In the genomic region with DNA sequence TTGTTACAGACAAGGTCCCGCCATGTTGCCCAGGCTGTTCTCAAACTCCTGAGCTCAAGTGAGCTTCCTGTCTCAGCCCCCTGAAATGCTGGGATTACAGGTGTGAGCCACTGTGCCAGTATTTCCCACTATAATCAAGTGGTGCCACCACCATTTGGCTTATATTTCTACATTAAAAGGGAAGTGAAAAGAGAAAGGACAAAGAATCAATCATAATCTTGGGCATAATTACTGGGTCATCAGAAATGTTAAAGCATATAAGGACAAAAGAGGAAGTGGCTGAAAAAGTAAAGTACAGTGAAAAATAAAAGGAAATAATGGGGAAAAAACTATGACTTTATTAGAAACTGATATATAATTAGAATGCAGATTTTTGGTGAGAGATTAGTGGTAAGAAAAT, we compare ENCODE assay signal across 1 cellular context.
TF ChIP-seq lines count a peak whose summit lies in the region.

No MANE protein-coding gene starts in this region.

TF ChIP-seq in GM23338, 12 proteins besides CTCF, POLR2A, EP300 and RAD21:
- TF ChIP-seq CREB1 (CRISPR knock-in tag; IDR thresholded peaks at IDR 0.05; ENCODE audit: low read depth) (no peak), ZNF114 (CRISPR knock-in tag; IDR thresholded peaks at IDR 0.05) (no peak), STAT1 (IDR thresholded peaks at IDR 0.05; ENCODE audit: unreplicated experiment) (no peak), EZH2 (IDR thresholded peaks at IDR 0.05; ENCODE audit: low read depth, unreplicated experiment) (no peak), POLR2AphosphoS5 (IDR thresholded peaks at IDR 0.05; ENCODE audit: low read depth) (no peak), EZH2phosphoT487 (IDR thresholded peaks at IDR 0.05; ENCODE audit: unreplicated experiment) (no peak), JUNB (IDR thresholded peaks at IDR 0.05; ENCODE audit: unreplicated experiment) (no peak), ZNF331 (CRISPR knock-in tag; IDR thresholded peaks at IDR 0.05; ENCODE audit: low read depth) (no peak), NANOG (IDR thresholded peaks at IDR 0.05; ENCODE audit: borderline replicate concordance) (no peak)
- TF ChIP-seq, protein P1, sequence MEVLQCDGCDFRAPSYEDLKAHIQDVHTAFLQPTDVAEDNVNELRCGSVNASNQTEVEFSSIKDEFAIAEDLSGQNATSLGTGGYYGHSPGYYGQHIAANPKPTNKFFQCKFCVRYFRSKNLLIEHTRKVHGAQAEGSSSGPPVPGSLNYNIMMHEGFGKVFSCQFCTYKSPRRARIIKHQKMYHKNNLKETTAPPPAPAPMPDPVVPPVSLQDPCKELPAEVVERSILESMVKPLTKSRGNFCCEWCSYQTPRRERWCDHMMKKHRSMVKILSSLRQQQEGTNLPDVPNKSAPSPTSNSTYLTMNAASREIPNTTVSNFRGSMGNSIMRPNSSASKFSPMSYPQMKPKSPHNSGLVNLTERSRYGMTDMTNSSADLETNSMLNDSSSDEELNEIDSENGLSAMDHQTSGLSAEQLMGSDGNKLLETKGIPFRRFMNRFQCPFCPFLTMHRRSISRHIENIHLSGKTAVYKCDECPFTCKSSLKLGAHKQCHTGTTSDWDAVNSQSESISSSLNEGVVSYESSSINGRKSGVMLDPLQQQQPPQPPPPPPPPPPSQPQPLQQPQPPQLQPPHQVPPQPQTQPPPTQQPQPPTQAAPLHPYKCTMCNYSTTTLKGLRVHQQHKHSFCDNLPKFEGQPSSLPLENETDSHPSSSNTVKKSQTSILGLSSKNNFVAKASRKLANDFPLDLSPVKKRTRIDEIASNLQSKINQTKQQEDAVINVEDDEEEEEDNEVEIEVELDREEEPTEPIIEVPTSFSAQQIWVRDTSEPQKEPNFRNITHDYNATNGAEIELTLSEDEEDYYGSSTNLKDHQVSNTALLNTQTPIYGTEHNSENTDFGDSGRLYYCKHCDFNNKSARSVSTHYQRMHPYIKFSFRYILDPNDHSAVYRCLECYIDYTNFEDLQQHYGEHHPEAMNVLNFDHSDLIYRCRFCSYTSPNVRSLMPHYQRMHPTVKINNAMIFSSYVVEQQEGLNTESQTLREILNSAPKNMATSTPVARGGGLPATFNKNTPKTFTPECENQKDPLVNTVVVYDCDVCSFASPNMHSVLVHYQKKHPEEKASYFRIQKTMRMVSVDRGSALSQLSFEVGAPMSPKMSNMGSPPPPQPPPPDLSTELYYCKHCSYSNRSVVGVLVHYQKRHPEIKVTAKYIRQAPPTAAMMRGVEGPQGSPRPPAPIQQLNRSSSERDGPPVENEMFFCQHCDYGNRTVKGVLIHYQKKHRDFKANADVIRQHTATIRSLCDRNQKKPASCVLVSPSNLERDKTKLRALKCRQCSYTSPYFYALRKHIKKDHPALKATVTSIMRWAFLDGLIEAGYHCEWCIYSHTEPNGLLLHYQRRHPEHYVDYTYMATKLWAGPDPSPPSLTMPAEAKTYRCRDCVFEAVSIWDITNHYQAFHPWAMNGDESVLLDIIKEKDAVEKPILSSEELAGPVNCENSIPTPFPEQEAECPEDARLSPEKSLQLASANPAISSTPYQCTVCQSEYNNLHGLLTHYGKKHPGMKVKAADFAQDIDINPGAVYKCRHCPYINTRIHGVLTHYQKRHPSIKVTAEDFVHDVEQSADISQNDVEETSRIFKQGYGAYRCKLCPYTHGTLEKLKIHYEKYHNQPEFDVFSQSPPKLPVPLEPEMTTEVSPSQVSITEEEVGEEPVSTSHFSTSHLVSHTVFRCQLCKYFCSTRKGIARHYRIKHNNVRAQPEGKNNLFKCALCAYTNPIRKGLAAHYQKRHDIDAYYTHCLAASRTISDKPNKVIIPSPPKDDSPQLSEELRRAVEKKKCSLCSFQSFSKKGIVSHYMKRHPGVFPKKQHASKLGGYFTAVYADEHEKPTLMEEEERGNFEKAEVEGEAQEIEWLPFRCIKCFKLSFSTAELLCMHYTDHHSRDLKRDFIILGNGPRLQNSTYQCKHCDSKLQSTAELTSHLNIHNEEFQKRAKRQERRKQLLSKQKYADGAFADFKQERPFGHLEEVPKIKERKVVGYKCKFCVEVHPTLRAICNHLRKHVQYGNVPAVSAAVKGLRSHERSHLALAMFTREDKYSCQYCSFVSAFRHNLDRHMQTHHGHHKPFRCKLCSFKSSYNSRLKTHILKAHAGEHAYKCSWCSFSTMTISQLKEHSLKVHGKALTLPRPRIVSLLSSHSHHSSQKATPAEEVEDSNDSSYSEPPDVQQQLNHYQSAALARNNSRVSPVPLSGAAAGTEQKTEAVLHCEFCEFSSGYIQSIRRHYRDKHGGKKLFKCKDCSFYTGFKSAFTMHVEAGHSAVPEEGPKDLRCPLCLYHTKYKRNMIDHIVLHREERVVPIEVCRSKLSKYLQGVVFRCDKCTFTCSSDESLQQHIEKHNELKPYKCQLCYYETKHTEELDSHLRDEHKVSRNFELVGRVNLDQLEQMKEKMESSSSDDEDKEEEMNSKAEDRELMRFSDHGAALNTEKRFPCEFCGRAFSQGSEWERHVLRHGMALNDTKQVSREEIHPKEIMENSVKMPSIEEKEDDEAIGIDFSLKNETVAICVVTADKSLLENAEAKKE (CRISPR knock-in tag; IDR thresholded peaks at IDR 0.05): no peak
- TF ChIP-seq, protein P2, sequence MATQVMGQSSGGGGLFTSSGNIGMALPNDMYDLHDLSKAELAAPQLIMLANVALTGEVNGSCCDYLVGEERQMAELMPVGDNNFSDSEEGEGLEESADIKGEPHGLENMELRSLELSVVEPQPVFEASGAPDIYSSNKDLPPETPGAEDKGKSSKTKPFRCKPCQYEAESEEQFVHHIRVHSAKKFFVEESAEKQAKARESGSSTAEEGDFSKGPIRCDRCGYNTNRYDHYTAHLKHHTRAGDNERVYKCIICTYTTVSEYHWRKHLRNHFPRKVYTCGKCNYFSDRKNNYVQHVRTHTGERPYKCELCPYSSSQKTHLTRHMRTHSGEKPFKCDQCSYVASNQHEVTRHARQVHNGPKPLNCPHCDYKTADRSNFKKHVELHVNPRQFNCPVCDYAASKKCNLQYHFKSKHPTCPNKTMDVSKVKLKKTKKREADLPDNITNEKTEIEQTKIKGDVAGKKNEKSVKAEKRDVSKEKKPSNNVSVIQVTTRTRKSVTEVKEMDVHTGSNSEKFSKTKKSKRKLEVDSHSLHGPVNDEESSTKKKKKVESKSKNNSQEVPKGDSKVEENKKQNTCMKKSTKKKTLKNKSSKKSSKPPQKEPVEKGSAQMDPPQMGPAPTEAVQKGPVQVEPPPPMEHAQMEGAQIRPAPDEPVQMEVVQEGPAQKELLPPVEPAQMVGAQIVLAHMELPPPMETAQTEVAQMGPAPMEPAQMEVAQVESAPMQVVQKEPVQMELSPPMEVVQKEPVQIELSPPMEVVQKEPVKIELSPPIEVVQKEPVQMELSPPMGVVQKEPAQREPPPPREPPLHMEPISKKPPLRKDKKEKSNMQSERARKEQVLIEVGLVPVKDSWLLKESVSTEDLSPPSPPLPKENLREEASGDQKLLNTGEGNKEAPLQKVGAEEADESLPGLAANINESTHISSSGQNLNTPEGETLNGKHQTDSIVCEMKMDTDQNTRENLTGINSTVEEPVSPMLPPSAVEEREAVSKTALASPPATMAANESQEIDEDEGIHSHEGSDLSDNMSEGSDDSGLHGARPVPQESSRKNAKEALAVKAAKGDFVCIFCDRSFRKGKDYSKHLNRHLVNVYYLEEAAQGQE (IDR thresholded peaks at IDR 0.05; ENCODE audit: unreplicated experiment): no peak
- TF ChIP-seq, protein P3, sequence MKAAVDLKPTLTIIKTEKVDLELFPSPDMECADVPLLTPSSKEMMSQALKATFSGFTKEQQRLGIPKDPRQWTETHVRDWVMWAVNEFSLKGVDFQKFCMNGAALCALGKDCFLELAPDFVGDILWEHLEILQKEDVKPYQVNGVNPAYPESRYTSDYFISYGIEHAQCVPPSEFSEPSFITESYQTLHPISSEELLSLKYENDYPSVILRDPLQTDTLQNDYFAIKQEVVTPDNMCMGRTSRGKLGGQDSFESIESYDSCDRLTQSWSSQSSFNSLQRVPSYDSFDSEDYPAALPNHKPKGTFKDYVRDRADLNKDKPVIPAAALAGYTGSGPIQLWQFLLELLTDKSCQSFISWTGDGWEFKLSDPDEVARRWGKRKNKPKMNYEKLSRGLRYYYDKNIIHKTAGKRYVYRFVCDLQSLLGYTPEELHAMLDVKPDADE (IDR thresholded peaks at IDR 0.05): no peak
